Comparison of ENCODE assay signal across 1 cellular context in genomic region chr17:43868236-43868994, GRCh38.
TF ChIP-seq lines count a peak whose summit lies in the region.

No MANE protein-coding gene starts in this region.

TF ChIP-seq in H1, 55 proteins besides CTCF, POLR2A, EP300 and RAD21:
- TF ChIP-seq, protein P1, sequence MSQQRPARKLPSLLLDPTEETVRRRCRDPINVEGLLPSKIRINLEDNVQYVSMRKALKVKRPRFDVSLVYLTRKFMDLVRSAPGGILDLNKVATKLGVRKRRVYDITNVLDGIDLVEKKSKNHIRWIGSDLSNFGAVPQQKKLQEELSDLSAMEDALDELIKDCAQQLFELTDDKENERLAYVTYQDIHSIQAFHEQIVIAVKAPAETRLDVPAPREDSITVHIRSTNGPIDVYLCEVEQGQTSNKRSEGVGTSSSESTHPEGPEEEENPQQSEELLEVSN (IDR thresholded peaks at IDR 0.05): no peak
- TF ChIP-seq, protein P2, sequence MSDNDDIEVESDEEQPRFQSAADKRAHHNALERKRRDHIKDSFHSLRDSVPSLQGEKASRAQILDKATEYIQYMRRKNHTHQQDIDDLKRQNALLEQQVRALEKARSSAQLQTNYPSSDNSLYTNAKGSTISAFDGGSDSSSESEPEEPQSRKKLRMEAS (IDR thresholded peaks at IDR 0.05): no peak
- no peak for TF ChIP-seq SIRT6 (IDR thresholded peaks at IDR 0.05; ENCODE audit: low read length)
- TF ChIP-seq, protein P3, sequence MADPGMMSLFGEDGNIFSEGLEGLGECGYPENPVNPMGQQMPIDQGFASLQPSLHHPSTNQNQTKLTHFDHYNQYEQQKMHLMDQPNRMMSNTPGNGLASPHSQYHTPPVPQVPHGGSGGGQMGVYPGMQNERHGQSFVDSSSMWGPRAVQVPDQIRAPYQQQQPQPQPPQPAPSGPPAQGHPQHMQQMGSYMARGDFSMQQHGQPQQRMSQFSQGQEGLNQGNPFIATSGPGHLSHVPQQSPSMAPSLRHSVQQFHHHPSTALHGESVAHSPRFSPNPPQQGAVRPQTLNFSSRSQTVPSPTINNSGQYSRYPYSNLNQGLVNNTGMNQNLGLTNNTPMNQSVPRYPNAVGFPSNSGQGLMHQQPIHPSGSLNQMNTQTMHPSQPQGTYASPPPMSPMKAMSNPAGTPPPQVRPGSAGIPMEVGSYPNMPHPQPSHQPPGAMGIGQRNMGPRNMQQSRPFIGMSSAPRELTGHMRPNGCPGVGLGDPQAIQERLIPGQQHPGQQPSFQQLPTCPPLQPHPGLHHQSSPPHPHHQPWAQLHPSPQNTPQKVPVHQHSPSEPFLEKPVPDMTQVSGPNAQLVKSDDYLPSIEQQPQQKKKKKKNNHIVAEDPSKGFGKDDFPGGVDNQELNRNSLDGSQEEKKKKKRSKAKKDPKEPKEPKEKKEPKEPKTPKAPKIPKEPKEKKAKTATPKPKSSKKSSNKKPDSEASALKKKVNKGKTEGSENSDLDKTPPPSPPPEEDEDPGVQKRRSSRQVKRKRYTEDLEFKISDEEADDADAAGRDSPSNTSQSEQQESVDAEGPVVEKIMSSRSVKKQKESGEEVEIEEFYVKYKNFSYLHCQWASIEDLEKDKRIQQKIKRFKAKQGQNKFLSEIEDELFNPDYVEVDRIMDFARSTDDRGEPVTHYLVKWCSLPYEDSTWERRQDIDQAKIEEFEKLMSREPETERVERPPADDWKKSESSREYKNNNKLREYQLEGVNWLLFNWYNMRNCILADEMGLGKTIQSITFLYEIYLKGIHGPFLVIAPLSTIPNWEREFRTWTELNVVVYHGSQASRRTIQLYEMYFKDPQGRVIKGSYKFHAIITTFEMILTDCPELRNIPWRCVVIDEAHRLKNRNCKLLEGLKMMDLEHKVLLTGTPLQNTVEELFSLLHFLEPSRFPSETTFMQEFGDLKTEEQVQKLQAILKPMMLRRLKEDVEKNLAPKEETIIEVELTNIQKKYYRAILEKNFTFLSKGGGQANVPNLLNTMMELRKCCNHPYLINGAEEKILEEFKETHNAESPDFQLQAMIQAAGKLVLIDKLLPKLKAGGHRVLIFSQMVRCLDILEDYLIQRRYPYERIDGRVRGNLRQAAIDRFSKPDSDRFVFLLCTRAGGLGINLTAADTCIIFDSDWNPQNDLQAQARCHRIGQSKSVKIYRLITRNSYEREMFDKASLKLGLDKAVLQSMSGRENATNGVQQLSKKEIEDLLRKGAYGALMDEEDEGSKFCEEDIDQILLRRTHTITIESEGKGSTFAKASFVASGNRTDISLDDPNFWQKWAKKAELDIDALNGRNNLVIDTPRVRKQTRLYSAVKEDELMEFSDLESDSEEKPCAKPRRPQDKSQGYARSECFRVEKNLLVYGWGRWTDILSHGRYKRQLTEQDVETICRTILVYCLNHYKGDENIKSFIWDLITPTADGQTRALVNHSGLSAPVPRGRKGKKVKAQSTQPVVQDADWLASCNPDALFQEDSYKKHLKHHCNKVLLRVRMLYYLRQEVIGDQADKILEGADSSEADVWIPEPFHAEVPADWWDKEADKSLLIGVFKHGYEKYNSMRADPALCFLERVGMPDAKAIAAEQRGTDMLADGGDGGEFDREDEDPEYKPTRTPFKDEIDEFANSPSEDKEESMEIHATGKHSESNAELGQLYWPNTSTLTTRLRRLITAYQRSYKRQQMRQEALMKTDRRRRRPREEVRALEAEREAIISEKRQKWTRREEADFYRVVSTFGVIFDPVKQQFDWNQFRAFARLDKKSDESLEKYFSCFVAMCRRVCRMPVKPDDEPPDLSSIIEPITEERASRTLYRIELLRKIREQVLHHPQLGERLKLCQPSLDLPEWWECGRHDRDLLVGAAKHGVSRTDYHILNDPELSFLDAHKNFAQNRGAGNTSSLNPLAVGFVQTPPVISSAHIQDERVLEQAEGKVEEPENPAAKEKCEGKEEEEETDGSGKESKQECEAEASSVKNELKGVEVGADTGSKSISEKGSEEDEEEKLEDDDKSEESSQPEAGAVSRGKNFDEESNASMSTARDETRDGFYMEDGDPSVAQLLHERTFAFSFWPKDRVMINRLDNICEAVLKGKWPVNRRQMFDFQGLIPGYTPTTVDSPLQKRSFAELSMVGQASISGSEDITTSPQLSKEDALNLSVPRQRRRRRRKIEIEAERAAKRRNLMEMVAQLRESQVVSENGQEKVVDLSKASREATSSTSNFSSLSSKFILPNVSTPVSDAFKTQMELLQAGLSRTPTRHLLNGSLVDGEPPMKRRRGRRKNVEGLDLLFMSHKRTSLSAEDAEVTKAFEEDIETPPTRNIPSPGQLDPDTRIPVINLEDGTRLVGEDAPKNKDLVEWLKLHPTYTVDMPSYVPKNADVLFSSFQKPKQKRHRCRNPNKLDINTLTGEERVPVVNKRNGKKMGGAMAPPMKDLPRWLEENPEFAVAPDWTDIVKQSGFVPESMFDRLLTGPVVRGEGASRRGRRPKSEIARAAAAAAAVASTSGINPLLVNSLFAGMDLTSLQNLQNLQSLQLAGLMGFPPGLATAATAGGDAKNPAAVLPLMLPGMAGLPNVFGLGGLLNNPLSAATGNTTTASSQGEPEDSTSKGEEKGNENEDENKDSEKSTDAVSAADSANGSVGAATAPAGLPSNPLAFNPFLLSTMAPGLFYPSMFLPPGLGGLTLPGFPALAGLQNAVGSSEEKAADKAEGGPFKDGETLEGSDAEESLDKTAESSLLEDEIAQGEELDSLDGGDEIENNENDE (IDR thresholded peaks at IDR 0.05; ENCODE audit: insufficient replicate concordance, low read length): no peak
- no peak for TF ChIP-seq RNF2 (IDR thresholded peaks at IDR 0.05; ENCODE audit: borderline replicate concordance, low read depth, low read length, missing control alignments, poor library complexity, severe bottlenecking)
- no peak for TF ChIP-seq JUN (IDR thresholded peaks at IDR 0.05; ENCODE audit: low read depth, low read length)
- TF ChIP-seq GABPA (IDR thresholded peaks at IDR 0.05; ENCODE audit: borderline replicate concordance, insufficient read depth, low read length): no peak
- TF ChIP-seq ZNF274 (IDR thresholded peaks at IDR 0.05; ENCODE audit: borderline replicate concordance, extremely low read depth, low read length): no peak
- no peak for TF ChIP-seq HDAC2 (IDR thresholded peaks at IDR 0.05; ENCODE audit: borderline replicate concordance in 1 of 2, low read depth in 2 of 2, low read length in 2 of 2)
- no peak for TF ChIP-seq POLR2AphosphoS5 (IDR thresholded peaks at IDR 0.05; ENCODE audit: low read depth, low read length)
- no peak for TF ChIP-seq CTBP2 (IDR thresholded peaks at IDR 0.05; ENCODE audit: borderline replicate concordance, insufficient read depth, insufficient read length, low read length)
- no peak for TF ChIP-seq EGR1 (IDR thresholded peaks at IDR 0.05; ENCODE audit: borderline replicate concordance, low read depth, low read length)
- no peak for TF ChIP-seq RBBP5 (IDR thresholded peaks at IDR 0.05; ENCODE audit: borderline replicate concordance, low read depth, low read length)
- TF ChIP-seq KDM5A (IDR thresholded peaks at IDR 0.05; ENCODE audit: low read length): no peak
- no peak for TF ChIP-seq CEBPB (IDR thresholded peaks at IDR 0.05; ENCODE audit: low read depth, low read length)
- TF ChIP-seq KDM4A (IDR thresholded peaks at IDR 0.05; ENCODE audit: low read depth, low read length, severe bottlenecking): no peak
- no peak for TF ChIP-seq SP4 (IDR thresholded peaks at IDR 0.05; ENCODE audit: low read length)
- TF ChIP-seq TAF7 (optimal IDR thresholded peaks at IDR 0.05; ENCODE audit: borderline replicate concordance, low read depth, low read length): no peak
